Comparison of ENCODE assay signal across 8 cellular contexts in the genomic region with DNA sequence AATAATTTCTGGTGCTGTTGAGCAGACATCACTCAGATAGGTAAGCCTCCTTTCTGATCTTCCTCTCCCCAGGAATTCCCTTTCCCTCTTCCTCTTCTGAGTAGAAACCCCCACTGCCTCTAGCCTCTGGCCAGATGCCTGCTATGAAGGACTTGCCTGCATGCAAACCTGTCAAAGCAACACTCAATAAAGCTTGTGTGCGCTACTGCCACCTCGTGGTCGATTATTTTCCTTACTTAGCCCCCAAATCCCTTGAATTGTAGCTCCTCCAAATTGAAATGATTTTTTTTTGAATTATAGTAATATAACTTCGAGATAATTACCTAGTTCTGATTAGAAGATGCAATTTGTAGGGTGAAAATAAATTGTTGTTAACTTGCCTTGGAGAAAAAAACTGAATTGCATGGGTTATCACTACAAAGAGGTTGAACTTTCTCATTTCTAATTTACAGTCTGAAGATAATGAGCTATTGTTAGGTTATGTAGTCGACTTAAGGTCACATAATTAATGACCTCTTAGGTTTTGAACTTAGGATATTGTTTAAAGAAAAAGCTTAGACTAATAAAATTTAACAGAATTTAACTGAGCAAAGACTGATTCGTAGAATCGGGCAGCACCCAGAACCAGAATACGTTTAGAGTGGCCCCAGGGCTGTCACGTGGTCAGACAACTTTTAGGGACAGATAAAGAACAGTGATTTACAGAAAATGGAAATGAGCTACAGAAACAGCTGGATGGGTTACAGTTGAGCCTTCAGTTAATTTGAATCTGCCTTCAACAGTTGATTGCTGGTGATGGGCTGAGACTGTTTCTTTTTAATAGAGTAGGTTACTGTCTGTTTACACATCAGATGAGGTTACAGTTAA.
A peak's percentile ranks its signal among the peaks of the same experiment; 100 is the strongest.
DNase-seq lines count a peak whose midpoint lies in the region; ATAC-seq and TF ChIP-seq lines count a peak whose summit lies in the region.

No MANE protein-coding gene starts in this region.

- H3K4me1 ChIP-seq in aorta (ENCODE audit: control insufficient read depth in 1 of 2, insufficient read depth in 2 of 2, low read length in 2 of 2): no peaks in the 10 kb centered on the region

- H3K9ac ChIP-seq in neural cell (ENCODE audit: low read length): no peak overlapping the region

- 41 to 44% methylated on average over 9 of the region's 9 CpGs for WGBS in aorta, 2 donors

- intact Hi-C loops in aorta (cut with DNase I): no loop called here

- H2AFZ ChIP-seq in neural cell (ENCODE audit: low read depth, low read length): no peak overlapping the region

- H3K27me3 ChIP-seq in neural cell (ENCODE audit: insufficient read depth, low read depth, low read length): no peaks in the 10 kb centered on the region
- no peaks in the 10 kb centered on the region for H3K27me3 ChIP-seq in aorta (ENCODE audit: control insufficient read depth in 1 of 2, insufficient read depth in 2 of 2, low read length in 1 of 2)

- ATAC-seq in GM18870 (IDR thresholded peaks at IDR 0.05; ENCODE audit: unreplicated experiment) (peak; percentile 71), HG03159 (IDR thresholded peaks at IDR 0.05; ENCODE audit: unreplicated experiment) (peak; percentile 95), aorta (ENCODE audit: low FRiP score) (no peak)

- no peak overlapping the region for H3K4me2 ChIP-seq in neural cell (ENCODE audit: low read length)

- no peaks in the 10 kb centered on the region for H3K9me2 ChIP-seq in neural cell (ENCODE audit: insufficient read depth, low read length)

- no peaks in the 10 kb centered on the region for H3K79me2 ChIP-seq in neural cell (replicated peaks; ENCODE audit: insufficient read depth, low read length)

- H3K9me3 ChIP-seq in neural cell (ENCODE audit: low read length) (no peaks in the 10 kb centered on the region), aorta (ENCODE audit: control insufficient read depth, low read length) (no peaks in the 10 kb centered on the region)

- no peak overlapping the region for H3K27ac ChIP-seq in C4-2B
- no peak overlapping the region for H3K27ac ChIP-seq in neural cell (ENCODE audit: low read length)
- H3K27ac ChIP-seq in aorta (ENCODE audit: low read depth in 1 of 2, low read length in 2 of 2): no peak overlapping the region

- peak; percentile 65 to 83 for DNase-seq in NCI-H524 (lab: John Stamatoyannopoulos, UW)
- DNase-seq in activated CD8-positive, alpha-beta memory T cell treated with anti-CD3 and anti-CD28 coated beads for 24 hours: peak; percentile 68
- DNase-seq in fibroblast of mammary gland (ENCODE audit: low read depth): peak; percentile 72
- peak; percentile 55 to 76 for DNase-seq in aorta

- TF ChIP-seq CTCF in C4-2B (conservative IDR thresholded peaks at IDR 0.05): peak; percentile 86
- TF ChIP-seq CTCF in fibroblast of mammary gland (conservative IDR thresholded peaks at IDR 0.05; ENCODE audit: control insufficient read depth, insufficient read depth, low read depth, low read length): peak; percentile 83
- TF ChIP-seq CTCF in neural cell (IDR thresholded peaks at IDR 0.05; ENCODE audit: poor library complexity, severe bottlenecking): peak; percentile 80

- H3K4me3 ChIP-seq in fibroblast of mammary gland (ENCODE audit: control insufficient read depth, low read depth, low read length): no peak overlapping the region
- no peak overlapping the region for H3K4me3 ChIP-seq in neural cell (ENCODE audit: low read length)
- H3K4me3 ChIP-seq in aorta (ENCODE audit: low read length in 2 of 2): no peak overlapping the region

- H3K36me3 ChIP-seq in neural cell (ENCODE audit: insufficient read depth, low read length): no peaks in the 10 kb centered on the region
- H3K36me3 ChIP-seq in aorta (ENCODE audit: control insufficient read depth in 1 of 2, insufficient read depth in 2 of 2, low read length in 1 of 2): no peaks in the 10 kb centered on the region

- H3F3A ChIP-seq in neural cell (ENCODE audit: insufficient read depth, low read length, poor library complexity, severe bottlenecking): no peaks in the 10 kb centered on the region

- TF ChIP-seq EP300 in neural cell (conservative IDR thresholded peaks at IDR 0.05; ENCODE audit: poor library complexity, severe bottlenecking): no peak

- TF ChIP-seq RAD21 in neural cell (conservative IDR thresholded peaks at IDR 0.05): peak; percentile 83

- no peaks in the 10 kb centered on the region for H4K20me1 ChIP-seq in neural cell (ENCODE audit: insufficient read depth)

TF ChIP-seq in neural cell, 6 proteins besides CTCF, POLR2A, EP300 and RAD21:
- TF ChIP-seq TAF1 (IDR thresholded peaks at IDR 0.05; ENCODE audit: low read depth) (no peak), SMC3 (conservative IDR thresholded peaks at IDR 0.05; ENCODE audit: poor library complexity) (peak; percentile 84), POLR2AphosphoS5 (IDR thresholded peaks at IDR 0.05) (no peak)
TF ChIP-seq in neural cell: peak in this region for 1.
